ENCODE assay signal across 36 cellular contexts in the genomic region with DNA sequence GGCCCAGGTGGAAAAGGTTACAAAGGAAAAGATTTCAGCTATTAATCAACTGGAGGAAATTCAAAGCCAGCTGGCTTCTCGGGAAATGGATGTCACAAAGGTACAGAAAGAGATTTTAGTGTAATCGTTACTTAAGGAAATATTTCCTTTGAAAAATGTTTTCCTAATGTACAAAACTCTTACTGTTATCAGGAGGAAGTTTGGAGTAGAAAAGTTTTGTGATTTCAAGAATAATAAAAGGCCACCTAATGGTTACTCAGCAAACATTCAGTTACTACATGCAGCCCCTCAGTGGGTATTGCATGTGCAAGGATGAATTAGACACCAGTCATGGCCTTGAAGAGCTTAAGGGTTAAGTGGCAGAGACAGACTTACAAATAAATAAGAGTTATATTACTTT.
"Had no signal": no experiment of that assay in that cellular context is flagged by ENCODE, and none has a peak within 500 bp of the region (broad histone marks: within the 10 kb centered on the region; RNA-seq: fewer than 3 reads in every experiment).

No MANE protein-coding gene starts in this region.

- H3K4me2 ChIP-seq: neural progenitor cell, smooth muscle cell had no signal

- H3K27me3 ChIP-seq: adrenal gland, body of pancreas, cardiac muscle cell, colonic mucosa, dorsolateral prefrontal cortex, gastrocnemius medialis, neural progenitor cell, sigmoid colon, stomach, thyroid gland, upper lobe of left lung, vagina had no signal

- H3K9me3 ChIP-seq: adrenal gland, body of pancreas, colonic mucosa, gastrocnemius medialis, psoas muscle, sigmoid colon, stomach, thyroid gland, upper lobe of left lung, vagina had no signal

- H3K4me3 ChIP-seq: adrenal gland, body of pancreas, cardiac muscle cell, colonic mucosa, dorsolateral prefrontal cortex, gastrocnemius medialis, neural progenitor cell, psoas muscle, sigmoid colon, smooth muscle cell, stomach, thyroid gland, upper lobe of left lung, vagina had no signal

- H3K79me2 ChIP-seq: parathyroid adenoma had no signal

- H3K4me1 ChIP-seq: body of pancreas, colonic mucosa, parathyroid adenoma, thyroid gland, upper lobe of left lung, vagina had no signal

- H3K27ac Mint-ChIP-seq: activated CD8-positive, alpha-beta memory T cell treated with anti-CD3 and anti-CD28 coated beads, Interleukin-2, amount 10 ng/mL, durations not matched to agents 7 days and 5 days; activated CD8-positive, alpha-beta T cell treated with anti-CD3 and anti-CD28 coated beads, Interleukin-2, amount 10 ng/mL, durations not matched to agents 7 days and 5 days; activated naive CD4-positive, alpha-beta T cell treated with anti-CD3 and anti-CD28 coated beads, Interleukin-2, amount 50 U/mL, for 72 hours; activated T-cell treated with anti-CD3 and anti-CD28 coated beads, Interleukin-2, amount 50 U/mL, for 72 hours; natural killer cell; neural progenitor cell; stimulated activated naive B cell treated with anti-CD40 and anti-IgM and Interleukin-4, amounts not matched to agents 10 μg/mL and 1 μg/mL and 100 μg/mL, for 72 hours; T-helper 1 cell treated with Interleukin-12 subunit alpha and Interleukin-12 subunit beta and Interleukin-4 antibody, amounts not matched to agents 30 μg/mL and 1 μg/mL, for 36 hours; WTC11 had no signal

- FAIRE-seq: keratinocyte had no signal

- H3K27me3 Mint-ChIP-seq: activated CD8-positive, alpha-beta memory T cell treated with anti-CD3 and anti-CD28 coated beads, Interleukin-2, amount 10 ng/mL, durations not matched to agents 7 days and 5 days; effector memory CD8-positive, alpha-beta T cell; stimulated activated naive B cell treated with anti-CD40 and anti-IgM and Interleukin-4, amounts not matched to agents 10 μg/mL and 1 μg/mL and 100 μg/mL, for 72 hours had no signal

- H3K36me3 ChIP-seq: adrenal gland, colonic mucosa, neural progenitor cell, thyroid gland, vagina had no signal

- H3K27ac ChIP-seq: adrenal gland, body of pancreas, cardiac muscle cell, colonic mucosa, gastrocnemius medialis, neural progenitor cell, parathyroid adenoma, psoas muscle, sigmoid colon, stomach, thyroid gland, upper lobe of left lung, vagina had no signal

- H2AFZ ChIP-seq: neural progenitor cell, parathyroid adenoma had no signal

- H3K4me3 Mint-ChIP-seq: activated CD8-positive, alpha-beta memory T cell treated with anti-CD3 and anti-CD28 coated beads, Interleukin-2, amount 10 ng/mL, durations not matched to agents 7 days and 5 days; activated CD8-positive, alpha-beta T cell treated with anti-CD3 and anti-CD28 coated beads, Interleukin-2, amount 10 ng/mL, durations not matched to agents 7 days and 5 days; activated T-cell treated with anti-CD3 and anti-CD28 coated beads, Interleukin-2, amount 50 U/mL, for 72 hours; effector memory CD8-positive, alpha-beta T cell; natural killer cell; neural progenitor cell; stimulated activated naive B cell treated with anti-CD40 and anti-IgM and Interleukin-4, amounts not matched to agents 10 μg/mL and 1 μg/mL and 100 μg/mL, for 72 hours; T-helper 1 cell treated with Interleukin-12 subunit alpha and Interleukin-12 subunit beta and Interleukin-4 antibody, amounts not matched to agents 30 μg/mL and 1 μg/mL, for 36 hours; WTC11 had no signal

- DNase-seq: activated CD4-positive, alpha-beta T cell treated with anti-CD3 and anti-CD28 coated beads for 1 hour; activated CD4-positive, alpha-beta T cell treated with anti-CD3 and anti-CD28 coated beads, Interleukin-2, amount 50 U/mL, for 1 hour; activated CD8-positive, alpha-beta memory T cell treated with anti-CD3 and anti-CD28 coated beads, Interleukin-2, amount 10 ng/mL, durations not matched to agents 7 days and 5 days; activated CD8-positive, alpha-beta T cell treated with anti-CD3 and anti-CD28 coated beads, Interleukin-2, amount 10 ng/mL, durations not matched to agents 7 days and 5 days; activated naive CD4-positive, alpha-beta T cell; activated T-cell treated with anti-CD3 and anti-CD28 coated beads, Interleukin-2, amount 50 U/mL, for 72 hours; adrenal gland; aorta; body of pancreas; cerebellar nuclear complex; colonic mucosa; dorsolateral prefrontal cortex; effector memory CD8-positive, alpha-beta T cell; gastrocnemius medialis; glutamatergic neuron; left cardiac atrium; mammary epithelial cell; natural killer cell; occipital lobe; psoas muscle; sigmoid colon; stimulated activated CD4-positive, alpha-beta T cell treated with anti-CD3 and anti-CD28 coated beads, Interleukin-1b, Interleukin-23, amount 100 ng/mL, for 48 hours; stimulated activated CD4-positive, alpha-beta T cell treated with anti-CD3 and anti-CD28 coated beads, Interleukin-4, amount 100 ng/mL, for 4 hours; stimulated activated naive B cell treated with anti-CD40 and anti-IgM and Interleukin-4, amounts not matched to agents 10 μg/mL and 1 μg/mL and 100 μg/mL, for 72 hours; stomach; thyroid gland; upper lobe of left lung had no signal

- H3K9ac ChIP-seq: neural progenitor cell, parathyroid adenoma had no signal

- H3K9me3 Mint-ChIP-seq: activated naive CD4-positive, alpha-beta T cell treated with anti-CD3 and anti-CD28 coated beads, Interleukin-2, amount 50 U/mL, for 72 hours; activated T-cell treated with anti-CD3 and anti-CD28 coated beads, Interleukin-2, amount 50 U/mL, for 72 hours; effector memory CD8-positive, alpha-beta T cell; natural killer cell; neural progenitor cell; stimulated activated naive B cell treated with anti-CD40 and anti-IgM and Interleukin-4, amounts not matched to agents 10 μg/mL and 1 μg/mL and 100 μg/mL, for 72 hours; T-helper 1 cell treated with Interleukin-12 subunit alpha and Interleukin-12 subunit beta and Interleukin-4 antibody, amounts not matched to agents 30 μg/mL and 1 μg/mL, for 36 hours; WTC11 had no signal

- H3K36me3 Mint-ChIP-seq: natural killer cell, WTC11 had no signal
